Comparison of ENCODE assay signal across 31 cellular contexts in genomic region chr1:15137807-15138206, GRCh38. TPM values are rescaled to one million over a fixed set of nuclear protein-coding genes. Genes with fewer than 3 reads are reported as not detected.
DNase-seq lines count a peak whose midpoint lies in the region; ATAC-seq, FAIRE-seq and TF ChIP-seq lines count a peak whose summit lies in the region.
"Had no signal": no experiment of that assay in that cellular context is flagged by ENCODE, and none has a peak within 500 bp of the region (broad histone marks: within the 10 kb centered on the region; RNA-seq: fewer than 3 reads in every experiment).

No MANE protein-coding gene starts in this region.

- H3K4me1 Mint-ChIP-seq in T-helper 17 cell (no peaks in the 10 kb centered on the region), endothelial cell (ENCODE audit: unreplicated experiment) (peaks cover 22% of the 10 kb centered on the region)
- H3K4me1 Mint-ChIP-seq: activated CD4-positive, alpha-beta T cell treated with anti-CD3 and anti-CD28 coated beads, Interleukin-2, amount 10 ng/mL, durations not matched to agents 7 days and 5 days; IgD-negative memory B cell had no signal

- no peaks in the 10 kb centered on the region for H3K27me3 ChIP-seq in pancreas
- H3K27me3 ChIP-seq: BLaER1 treated with 17β-estradiol and CSF1 and Interleukin-3, amounts not matched to agents 10 nM and 100 nM; cardiac muscle cell; colonic mucosa; upper lobe of left lung had no signal

- H3K4me3 ChIP-seq in GM12865 (ENCODE audit: low read depth, low read length) (no peak overlapping the region), pancreas (no peak overlapping the region), mucosa of descending colon (no peak overlapping the region)
- H3K4me3 ChIP-seq: BLaER1 treated with 17β-estradiol and CSF1 and Interleukin-3, amounts not matched to agents 10 nM and 100 nM; cardiac muscle cell; colonic mucosa; HAP-1; upper lobe of left lung had no signal

- intact Hi-C loops in pancreas (cut with DNase I), result no loop called here
- intact Hi-C loops in mucosa of descending colon (cut with DNase I, micrococcal nuclease), result loop anchor here in 1 of 2 donors (10.0 kb wide), 1 partner anchor 147 kb away; no protein-coding TSS in a partner anchor

- H3K27me3 Mint-ChIP-seq in T-helper 17 cell (peaks cover 94% of the 10 kb centered on the region), endothelial cell (ENCODE audit: unreplicated experiment) (peaks cover 3% of the 10 kb centered on the region)

- H3K9me3 ChIP-seq in T-helper 17 cell (ENCODE audit: control insufficient read depth, low read length, poor library complexity, severe bottlenecking) (no peaks in the 10 kb centered on the region), pancreas (no peaks in the 10 kb centered on the region), mucosa of descending colon (no peaks in the 10 kb centered on the region)
- H3K9me3 ChIP-seq: Caco-2, colonic mucosa, HAP-1, upper lobe of left lung had no signal

- H3K36me3 Mint-ChIP-seq in T-helper 17 cell (ENCODE audit: low read depth) (peaks cover 6% of the 10 kb centered on the region), endothelial cell (ENCODE audit: low read depth, unreplicated experiment) (no peaks in the 10 kb centered on the region)
- H3K36me3 Mint-ChIP-seq: activated naive CD8-positive, alpha-beta T cell; IgD-negative memory B cell; naive B cell; WTC11 had no signal

- 11 to 20% methylated on average over 6 of the region's 6 CpGs for WGBS in pancreas, 2 donors

- peak overlapping the region in 2 of 4 donors; percentile 78 to 83 for H3K27ac ChIP-seq in pancreas
- H3K27ac ChIP-seq: cardiac muscle cell, colonic mucosa, upper lobe of left lung had no signal

- TF ChIP-seq CTCF in GM12865 (IDR thresholded peaks at IDR 0.05; ENCODE audit: insufficient read depth, low read depth, low read length, missing control alignments), result no peak
- TF ChIP-seq CTCF in endothelial cell (IDR thresholded peaks at IDR 0.05; ENCODE audit: unreplicated experiment), result no peak
- no peak for TF ChIP-seq CTCF in pancreas (IDR thresholded peaks at IDR 0.05)
- TF ChIP-seq CTCF in mucosa of descending colon (IDR thresholded peaks at IDR 0.05), result no peak

- DNase-seq in GM12865 (ENCODE audit: low read depth) (peak; percentile 35), T-helper 17 cell (no peak), endothelial cell (ENCODE audit: low spot score) (no peak), pancreas (peak in 4 of 6 donors; percentile 53 to 75 (median 65)), dermis blood vessel endothelial cell (no peak), mucosa of descending colon (no peak)
- DNase-seq: activated CD4-positive, alpha-beta T cell treated with anti-CD3 and anti-CD28 coated beads, Interleukin-2, amount 10 ng/mL, durations not matched to agents 7 days and 5 days; activated effector memory CD4-positive, alpha-beta T cell treated with Interleukin-2 at 50 U/mL for 16 hours; activated T-cell treated with anti-CD3 and anti-CD28 coated beads, Interleukin-2, amount 50 U/mL, for 1 hour; Caco-2; colonic mucosa; glutamatergic neuron; islet precursor cell; naive B cell; NCI-H1092; NCI-H187; NCI-H2171 treated with DMSO at 0.1 percent for 48 hours; NCI-H524 treated with DMSO at 0.1 percent for 48 hours; stimulated activated CD4-positive, alpha-beta T cell treated with anti-CD3 and anti-CD28 coated beads, Interleukin-4, amount 100 ng/mL, for 24 hours; upper lobe of left lung had no signal

- no peak for FAIRE-seq in pancreas (lab: Jason Lieb, UNC)
- FAIRE-seq: G401.6 had no signal

- ATAC-seq in T-helper 17 cell (peak; percentile 47), pancreas (peak in 2 of 4 donors; percentile 30 to 51), HG03196 (IDR thresholded peaks at IDR 0.05; ENCODE audit: unreplicated experiment) (no peak), HG02970 (IDR thresholded peaks at IDR 0.05; ENCODE audit: low FRiP score, unreplicated experiment) (no peak), mucosa of descending colon (no peak)
- ATAC-seq: WTC11 had no signal

- H3K4me1 ChIP-seq in pancreas, result peaks cover 41 to 57% (median 47%) of the 10 kb centered on the region in 3 donors
- no peaks in the 10 kb centered on the region for H3K4me1 ChIP-seq in mucosa of descending colon (ENCODE audit: low read depth)
- H3K4me1 ChIP-seq: colonic mucosa, HAP-1, upper lobe of left lung had no signal

- H3K27ac Mint-ChIP-seq in T-helper 17 cell (no peak overlapping the region), endothelial cell (ENCODE audit: unreplicated experiment) (peak overlapping the region; percentile 48)
- H3K27ac Mint-ChIP-seq: activated CD4-positive, alpha-beta T cell treated with anti-CD3 and anti-CD28 coated beads, Interleukin-2, amount 10 ng/mL, durations not matched to agents 7 days and 5 days; activated naive CD8-positive, alpha-beta T cell; IgD-negative memory B cell; naive B cell; T-helper 2 cell treated with Interferon-gamma antibody and Interleukin-4, amounts not matched to agents 5 μg/mL and 100 μg/mL, for 36 hours; WTC11 had no signal

- H3K4me3 Mint-ChIP-seq in T-helper 17 cell (no peak overlapping the region), endothelial cell (ENCODE audit: unreplicated experiment) (no peak overlapping the region)
- H3K4me3 Mint-ChIP-seq: activated CD4-positive, alpha-beta T cell treated with anti-CD3 and anti-CD28 coated beads, Interleukin-2, amount 10 ng/mL, durations not matched to agents 7 days and 5 days; activated naive CD8-positive, alpha-beta T cell; IgD-negative memory B cell; mesothelial cell of epicardium; naive B cell; T-helper 2 cell treated with Interferon-gamma antibody and Interleukin-4, amounts not matched to agents 5 μg/mL and 100 μg/mL, for 36 hours; WTC11 had no signal

- no peaks in the 10 kb centered on the region for H3K9me3 Mint-ChIP-seq in endothelial cell (ENCODE audit: unreplicated experiment)
- H3K9me3 Mint-ChIP-seq: activated CD4-positive, alpha-beta T cell treated with anti-CD3 and anti-CD28 coated beads, Interleukin-2, amount 10 ng/mL, durations not matched to agents 7 days and 5 days; T-helper 2 cell treated with Interferon-gamma antibody and Interleukin-4, amounts not matched to agents 5 μg/mL and 100 μg/mL, for 36 hours had no signal

- H3K36me3 ChIP-seq in pancreas, result no peaks in the 10 kb centered on the region
- no peaks in the 10 kb centered on the region for H3K36me3 ChIP-seq in mucosa of descending colon (ENCODE audit: low read depth)
- H3K36me3 ChIP-seq: BLaER1 treated with 17β-estradiol and CSF1 and Interleukin-3, amounts not matched to agents 10 nM and 100 nM; cardiac muscle cell; colonic mucosa; HAP-1; upper lobe of left lung had no signal

RNA-seq across cellular contexts. Expression of gene TMEM51, which starts 15.7 kb away (rescaled TPM):
- total RNA-seq in T-helper 17 cell (not detected), endothelial cell (ENCODE audit: unreplicated experiment) (23.5 TPM), pancreas (10 to 100 TPM; 18.4 to 42.1 (median 25.6) TPM), dermis blood vessel endothelial cell (10.0 and 10.2 TPM in 2 replicates), mucosa of descending colon (10 to 100 TPM; 19.1 to 31.8 (median 26.6) TPM)
- 10 to 100 TPM; 18.2 to 28.2 TPM for polyA plus RNA-seq in pancreas
- total RNA-seq: activated CD4-positive, alpha-beta T cell treated with anti-CD3 and anti-CD28 coated beads, Interleukin-2, amount 10 ng/mL, durations not matched to agents 7 days and 5 days had no signal
- polyA plus RNA-seq: IgD-negative memory B cell had no signal

Comparison
In these comparisons a context has a peak if more than half of its experiments do, and no peak if none do; other contexts are left out.
1. DNase-seq: peak in GM12865 (single experiment) and pancreas (4 of 6); none in T-helper 17 cell (0 of 3), endothelial cell (single experiment), dermis blood vessel endothelial cell (single experiment) and mucosa of descending colon (0 of 3).
2. RNA of gene TMEM51, which starts 15.7 kb away (total RNA-seq): 19.1 to 31.8 TPM in mucosa of descending colon, 18.4 to 42.1 TPM in pancreas, 23.5 TPM in endothelial cell (single experiment) and 10.0 to 10.2 TPM in dermis blood vessel endothelial cell; not detected in T-helper 17 cell; every median in the first group is over 10 times any median in the second.